In genomic region chr17:78378225-78379133, GRCh38 we compare ENCODE assay signal across 8 cellular contexts. TPM values are rescaled to one million over a fixed set of nuclear protein-coding genes. Genes with fewer than 3 reads are reported as not detected.
DNase-seq lines count a peak whose midpoint lies in the region; ATAC-seq and TF ChIP-seq lines count a peak whose summit lies in the region.

A gene with protein sequence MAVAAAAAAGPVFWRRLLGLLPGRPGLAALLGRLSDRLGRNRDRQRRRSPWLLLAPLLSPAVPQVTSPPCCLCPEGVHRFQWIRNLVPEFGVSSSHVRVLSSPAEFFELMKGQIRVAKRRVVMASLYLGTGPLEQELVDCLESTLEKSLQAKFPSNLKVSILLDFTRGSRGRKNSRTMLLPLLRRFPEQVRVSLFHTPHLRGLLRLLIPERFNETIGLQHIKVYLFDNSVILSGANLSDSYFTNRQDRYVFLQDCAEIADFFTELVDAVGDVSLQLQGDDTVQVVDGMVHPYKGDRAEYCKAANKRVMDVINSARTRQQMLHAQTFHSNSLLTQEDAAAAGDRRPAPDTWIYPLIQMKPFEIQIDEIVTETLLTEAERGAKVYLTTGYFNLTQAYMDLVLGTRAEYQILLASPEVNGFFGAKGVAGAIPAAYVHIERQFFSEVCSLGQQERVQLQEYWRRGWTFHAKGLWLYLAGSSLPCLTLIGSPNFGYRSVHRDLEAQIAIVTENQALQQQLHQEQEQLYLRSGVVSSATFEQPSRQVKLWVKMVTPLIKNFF (plus strand): TSS chr17:78378649. CDS start chr17:78378666, 17 bp downstream.

- TF ChIP-seq CTCF in Calu3 (IDR thresholded peaks at IDR 0.05; ENCODE audit: unreplicated experiment) (no peak), VCaP (conservative IDR thresholded peaks at IDR 0.05) (no peak)

- H3K79me2 ChIP-seq in GM23248 (ENCODE audit: insufficient read depth), result peaks cover 48% of the 10 kb centered on the region

- peak within 1 kb of the TSS; percentile 80 for H2AFZ ChIP-seq in GM23248

- in situ Hi-C loops in GM23248 (cut with MboI), result no loop called here
- in situ Hi-C loops in T47D (cut with HindIII; ENCODE audit: low pct_unique_long_range_greater_than_20kb, low sequenced_read_pairs), result no loop called here

- 4% methylated on average over 80 to 81 of the region's 89 CpGs for WGBS in GM23248 (ENCODE audit: low coverage in 1 of 2, low lambda C conversion rate in 2 of 2, missing lambda C conversion rate in 2 of 2), 2 experiments

- CTCF ChIA-PET in Calu3 (lab: Charles Lee), result interaction anchor here (0.6 to 1.3 kb wide), 3 partner anchors 10 to 43 kb away, joined by 3 to 7 read pairs (median 3); no protein-coding TSS in a partner anchor

- H3K36me3 Mint-ChIP-seq in Calu3 (ENCODE audit: insufficient read depth, unreplicated experiment), result peaks cover 29% of the 10 kb centered on the region

- peak within 1 kb of the TSS; percentile 80 for H3K4me2 ChIP-seq in GM23248 (ENCODE audit: unreplicated experiment)

- H3K27ac ChIP-seq in GM23248, result peak within 1 kb of the TSS; percentile 99
- H3K27ac ChIP-seq in VCaP, result peak within 1 kb of the TSS; percentile 80
- no peak within 1 kb of the TSS for H3K27ac ChIP-seq in iPS-20b (ENCODE audit: low read length)
- H3K27ac ChIP-seq in skin epidermis, result peak within 1 kb of the TSS; percentile 83 to 97 (median 93)

- ATAC-seq in HG03571 (IDR thresholded peaks at IDR 0.05; ENCODE audit: unreplicated experiment), result no peak

- no peaks in the 10 kb centered on the region for H4K20me1 ChIP-seq in GM23248 (ENCODE audit: insufficient read depth)

- H3K27me3 Mint-ChIP-seq in Calu3 (ENCODE audit: unreplicated experiment), result no peaks in the 10 kb centered on the region

- no peaks in the 10 kb centered on the region for H3K9me3 Mint-ChIP-seq in Calu3 (ENCODE audit: low read depth, unreplicated experiment)

- H3K4me1 Mint-ChIP-seq in Calu3 (ENCODE audit: low read depth, unreplicated experiment), result peaks cover 33% of the 10 kb centered on the region

- H3K4me3 ChIP-seq in GM23248 (peak within 1 kb of the TSS; percentile 94), iPS-20b (ENCODE audit: low read length) (peak within 1 kb of the TSS; percentile 95), skin epidermis (peak within 1 kb of the TSS; percentile 85 to 100 (median 90))

- peak within 1 kb of the TSS; percentile 42 for H3K27ac Mint-ChIP-seq in Calu3 (ENCODE audit: unreplicated experiment)

- H3K4me1 ChIP-seq in GM23248 (ENCODE audit: insufficient read depth), result peaks cover 72% of the 10 kb centered on the region
- H3K4me1 ChIP-seq in iPS-20b (ENCODE audit: insufficient read depth, low read length), result peaks cover 44% of the 10 kb centered on the region

- H3K36me3 ChIP-seq in GM23248 (ENCODE audit: low read depth), result no peaks in the 10 kb centered on the region
- H3K36me3 ChIP-seq in iPS-20b (ENCODE audit: insufficient read depth, low read depth, low read length), result peaks cover 7% of the 10 kb centered on the region

- no TSS peak for BruUV-seq in Calu3 (replicated peaks; lab: Mats Ljungman, UMichigan)

- DNase-seq in Calu3 (peak; percentile 83), GM23248 (peak; percentile 89), NCI-H1694 treated with DMSO at 0.1 percent for 48 hours (lab: John Stamatoyannopoulos, UW) (peak; percentile 45), T47D (ENCODE audit: low read depth in 1 of 2, low spot score in 1 of 2) (peak; percentile 84 to 87)

- peak within 1 kb of the TSS; percentile 88 for H3K4me3 Mint-ChIP-seq in Calu3 (ENCODE audit: low read depth, unreplicated experiment)

- H3K27me3 ChIP-seq in GM23248 (replicated peaks; ENCODE audit: insufficient read depth) (no peaks in the 10 kb centered on the region), iPS-20b (ENCODE audit: insufficient read depth, low read length) (no peaks in the 10 kb centered on the region)

- H3K9ac ChIP-seq in GM23248 (peak within 1 kb of the TSS; percentile 99), iPS-20b (ENCODE audit: low read depth, low read length) (peak within 1 kb of the TSS; percentile 90)

- H3F3A ChIP-seq in GM23248 (ENCODE audit: insufficient read depth), result peaks cover 83% of the 10 kb centered on the region

- intact Hi-C loops in Calu3 (cut with micrococcal nuclease; ENCODE audit: unreplicated experiment), result no loop called here

- H3K9me2 ChIP-seq in GM23248 (ENCODE audit: insufficient read depth), result no peaks in the 10 kb centered on the region

- H3K9me3 ChIP-seq in GM23248 (ENCODE audit: low read depth) (no peaks in the 10 kb centered on the region), iPS-20b (ENCODE audit: insufficient read depth, low read depth, low read length) (no peaks in the 10 kb centered on the region)

RNA-seq across cellular contexts. Expression of the gene that starts here (rescaled TPM):
- 39.5 and 42.6 TPM in 2 replicates for total RNA-seq in Calu3 (2022)
- 31.4 and 32.5 TPM in 2 replicates for total RNA-seq in GM23248 (2014; rRNA removed; shearing (Covaris generic))
- 28.6 and 30.2 TPM in 2 replicates for polyA plus RNA-seq in GM23248 (2016; fragmentation: Nextera tagmentation; extraction: Ambion mirVana)
